1 cellular context compared by ENCODE assay signal in the genomic region with DNA sequence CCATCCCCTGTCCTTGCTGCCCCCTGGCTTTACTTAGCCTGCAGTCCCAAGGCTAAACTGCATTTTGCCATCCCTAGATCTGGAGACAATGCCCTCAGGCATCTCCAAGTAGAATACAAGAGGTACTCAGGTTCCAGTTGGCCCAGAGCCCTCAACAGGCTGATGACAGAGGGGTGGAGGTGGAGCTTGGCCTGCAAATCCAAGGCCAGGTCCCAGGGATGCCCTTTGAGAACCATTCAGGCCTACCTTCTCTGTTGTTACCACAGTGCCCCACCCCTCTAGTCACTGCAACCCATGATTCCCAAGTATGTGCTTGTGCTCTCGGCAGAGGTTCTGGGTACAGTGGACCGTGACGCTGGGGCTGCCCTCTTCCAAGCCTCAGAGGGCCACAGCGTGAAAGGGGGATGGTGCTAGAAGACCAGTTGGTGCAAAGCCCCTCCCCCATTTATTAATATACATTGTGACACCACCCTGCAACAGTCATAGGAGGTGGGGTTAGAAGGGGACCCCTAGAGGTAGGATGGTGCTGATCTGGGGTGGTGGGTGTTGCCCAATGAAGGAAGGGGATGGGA.
TF ChIP-seq lines count a peak whose summit lies in the region.

No MANE protein-coding gene starts in this region.

TF ChIP-seq in HepG2, 621 proteins besides CTCF, POLR2A, EP300 and RAD21:
- no peak for TF ChIP-seq SP2 (CRISPR knock-in tag; IDR thresholded peaks at IDR 0.05)
- TF ChIP-seq, protein P1, sequence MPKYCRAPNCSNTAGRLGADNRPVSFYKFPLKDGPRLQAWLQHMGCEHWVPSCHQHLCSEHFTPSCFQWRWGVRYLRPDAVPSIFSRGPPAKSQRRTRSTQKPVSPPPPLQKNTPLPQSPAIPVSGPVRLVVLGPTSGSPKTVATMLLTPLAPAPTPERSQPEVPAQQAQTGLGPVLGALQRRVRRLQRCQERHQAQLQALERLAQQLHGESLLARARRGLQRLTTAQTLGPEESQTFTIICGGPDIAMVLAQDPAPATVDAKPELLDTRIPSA (CRISPR knock-in tag; IDR thresholded peaks at IDR 0.05; ENCODE audit: borderline replicate concordance) = no peak
- TF ChIP-seq SRSF1 (optimal IDR thresholded peaks at IDR 0.05; ENCODE audit: low read depth, low read length) = no peak
- TF ChIP-seq PAF1 (CRISPR knock-in tag; IDR thresholded peaks at IDR 0.05) = 0 out of 2 replicates have a peak, but pooled peaks have one; percentile 61
- TF ChIP-seq GATAD2A (CRISPR knock-in tag; IDR thresholded peaks at IDR 0.05) = no peak
- TF ChIP-seq, protein P2, sequence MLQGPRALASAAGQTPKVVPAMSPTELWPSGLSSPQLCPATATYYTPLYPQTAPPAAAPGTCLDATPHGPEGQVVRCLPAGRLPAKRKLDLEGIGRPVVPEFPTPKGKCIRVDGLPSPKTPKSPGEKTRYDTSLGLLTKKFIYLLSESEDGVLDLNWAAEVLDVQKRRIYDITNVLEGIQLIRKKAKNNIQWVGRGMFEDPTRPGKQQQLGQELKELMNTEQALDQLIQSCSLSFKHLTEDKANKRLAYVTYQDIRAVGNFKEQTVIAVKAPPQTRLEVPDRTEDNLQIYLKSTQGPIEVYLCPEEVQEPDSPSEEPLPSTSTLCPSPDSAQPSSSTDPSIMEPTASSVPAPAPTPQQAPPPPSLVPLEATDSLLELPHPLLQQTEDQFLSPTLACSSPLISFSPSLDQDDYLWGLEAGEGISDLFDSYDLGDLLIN (CRISPR knock-in tag; IDR thresholded peaks at IDR 0.05; ENCODE audit: borderline replicate concordance) = no peak
- no peak for TF ChIP-seq REL (CRISPR knock-in tag; conservative IDR thresholded peaks at IDR 0.05)
